8 cellular contexts compared by ENCODE assay signal in genomic region chr19:5622465-5623396, GRCh38. TPM values are rescaled to one million over a fixed set of nuclear protein-coding genes. Genes with fewer than 3 reads are reported as not detected.
DNase-seq lines count a peak whose midpoint lies in the region; ATAC-seq and TF ChIP-seq lines count a peak whose summit lies in the region.

SAFB (plus strand) TSS chr19:5623083; CDS start chr19:5623206, 123 bp downstream.
SAFB2 (minus strand) TSS chr19:5622776; CDS start chr19:5622715, 61 bp downstream.

- intact Hi-C loops in esophagus muscularis mucosa (cut with DNase I): loop anchor here (5.0 kb wide), 1 partner anchor 60 kb away; the partner anchor contains the start of genes HSD11B1L and MICOS13

- peak; percentile 75 for ATAC-seq in GM21825 (IDR thresholded peaks at IDR 0.05; ENCODE audit: unreplicated experiment)

- H3K79me2 ChIP-seq in Karpas-422 (ENCODE audit: low read length): peaks cover 97% of the 10 kb centered on the region

- WGBS in esophagus muscularis mucosa: under 1% methylated on average over 44 of the region's 116 CpGs

- H3K4me1 ChIP-seq in Karpas-422 (ENCODE audit: low read length): peaks cover 54% of the 10 kb centered on the region
- peaks cover 63 to 81% (median 76%) of the 10 kb centered on the region in 4 donors for H3K4me1 ChIP-seq in esophagus muscularis mucosa
- peaks cover 31 to 71% of the 10 kb centered on the region in 2 donors for H3K4me1 ChIP-seq in muscle layer of duodenum (ENCODE audit: control insufficient read depth in 1 of 2, insufficient read depth in 2 of 2, low read length in 2 of 2)

- H3K27me3 ChIP-seq in Karpas-422 (ENCODE audit: low read length) (no peaks in the 10 kb centered on the region), esophagus muscularis mucosa (no peaks in the 10 kb centered on the region), muscle layer of duodenum (ENCODE audit: low read depth, low read length) (no peaks in the 10 kb centered on the region)

- H3K9me3 ChIP-seq in Karpas-422 (ENCODE audit: low read length) (no peaks in the 10 kb centered on the region), esophagus muscularis mucosa (no peaks in the 10 kb centered on the region), muscle layer of duodenum (ENCODE audit: control insufficient read depth in 1 of 2, low read length in 2 of 2) (no peaks in the 10 kb centered on the region)

- H3K4me3 ChIP-seq in Karpas-422 (ENCODE audit: low read length) (peak within 1 kb of the TSS; percentile 99), esophagus muscularis mucosa (peak within 1 kb of the TSS; percentile 85 to 98 (median 88)), muscle layer of duodenum (ENCODE audit: low read depth in 1 of 2, low read length in 2 of 2) (peak within 1 kb of the TSS; percentile 95 to 99)

- TF ChIP-seq EP300 in esophagus muscularis mucosa (IDR thresholded peaks at IDR 0.05): no peak

- no peaks in the 10 kb centered on the region for H3K9me2 ChIP-seq in Karpas-422 (replicated peaks; ENCODE audit: insufficient read depth, low read length)

- H4K20me1 ChIP-seq in Karpas-422 (ENCODE audit: insufficient read depth, low read depth, low read length): peaks cover 66% of the 10 kb centered on the region

- DNase-seq in DMS79 treated with DMSO at 0.1 percent for 48 hours (lab: John Stamatoyannopoulos, UW) (peak; percentile 96), Karpas-422 (peak; percentile 100), RKO (ENCODE audit: low spot score) (peak; percentile 99), activated T-helper 1 cell treated with Interleukin-2 at 50 U/mL for 16 hours (ENCODE audit: low read depth) (peak; percentile 100), esophagus muscularis mucosa (ENCODE audit: extremely low spot score) (peak; percentile 99)
- DNase-seq in stimulated activated CD8-positive, alpha-beta memory T cell treated with anti-CD3 and anti-CD28 coated beads, Interleukin-7, amount 100 ng/mL, for 4 hours (ENCODE audit: low read depth in 2 of 2): peak; percentile 99 to 100

- peak within 1 kb of the TSS; percentile 96 for H3K4me2 ChIP-seq in Karpas-422 (ENCODE audit: low read depth, low read length, poor library complexity, severe bottlenecking)

- peaks cover 56% of the 10 kb centered on the region for H3K36me3 ChIP-seq in Karpas-422 (ENCODE audit: insufficient read depth, low read length)
- H3K36me3 ChIP-seq in esophagus muscularis mucosa: peaks cover 7 to 57% (median 49%) of the 10 kb centered on the region in 4 donors
- peaks cover 29 to 40% of the 10 kb centered on the region in 2 donors for H3K36me3 ChIP-seq in muscle layer of duodenum (ENCODE audit: control insufficient read depth in 1 of 2, insufficient read depth in 2 of 2, low read length in 2 of 2)

- H3K27ac ChIP-seq in Karpas-422 (ENCODE audit: low read length) (peak within 1 kb of the TSS; percentile 77), esophagus muscularis mucosa (replicated peaks in 1 of 4) (peak within 1 kb of the TSS; percentile 96 to 98 (median 96)), muscle layer of duodenum (ENCODE audit: low read length) (peak within 1 kb of the TSS; percentile 81)

- peak; percentile 97 for TF ChIP-seq POLR2A in esophagus muscularis mucosa (IDR thresholded peaks at IDR 0.05; ENCODE audit: low read depth)

- peak in 1 of 3 experiments; percentile 8 for TF ChIP-seq CTCF in esophagus muscularis mucosa (IDR thresholded peaks at IDR 0.05)

- no peak within 1 kb of the TSS for H2AFZ ChIP-seq in Karpas-422 (ENCODE audit: low read length)

- peak within 1 kb of the TSS; percentile 99 for H3K9ac ChIP-seq in Karpas-422 (ENCODE audit: low read length)

RNA-seq across cellular contexts. Expression of gene SAFB, which starts in this region (rescaled TPM):
- total RNA-seq in Karpas-422 (2014; rRNA removed; shearing (Covaris generic); ENCODE audit: low replicate concordance): 53.0 and 92.9 TPM in 2 replicates
- total RNA-seq in esophagus muscularis mucosa: 10 to 100 TPM; 48.4 to 96.2 (median 75.7) TPM

RNA-seq across cellular contexts. Expression of gene SAFB2, which starts in this region (rescaled TPM):
- 40.3 and 52.7 TPM in 2 replicates for total RNA-seq in Karpas-422 (2014; rRNA removed; shearing (Covaris generic); ENCODE audit: low replicate concordance)
- 10 to 100 TPM; 31.1 to 57.8 (median 42.7) TPM for total RNA-seq in esophagus muscularis mucosa

Comparison
In these comparisons a context has a peak if more than half of its experiments do, and no peak if none do; other contexts are left out.
1. Peak in every context shown above with its lines: DNase-seq, ATAC-seq, H3K4me3 ChIP-seq and H3K27ac ChIP-seq.